7 cellular contexts compared by ENCODE assay signal in genomic region chr18:63422862-63423304, GRCh38. TPM values are rescaled to one million over a fixed set of nuclear protein-coding genes. Genes with fewer than 3 reads are reported as not detected.
DNase-seq lines count a peak whose midpoint lies in the region; ATAC-seq lines count a peak whose summit lies in the region.

No MANE protein-coding gene starts in this region.

- H3K4me3 ChIP-seq in H7 (ENCODE audit: insufficient read depth, low read depth, low read length) = peak overlapping the region; percentile 78
- H3K4me3 ChIP-seq in duodenal mucosa (ENCODE audit: low read depth in 1 of 2, low read length in 2 of 2) = peak overlapping the region; percentile 84 to 99
- peak overlapping the region; percentile 94 to 97 for H3K4me3 ChIP-seq in muscle layer of duodenum (ENCODE audit: low read depth in 1 of 2, low read length in 2 of 2)

- H3K27ac ChIP-seq in duodenal mucosa (ENCODE audit: low read depth, low read length) (peak overlapping the region; percentile 87), muscle layer of duodenum (ENCODE audit: low read length) (peak overlapping the region; percentile 97)

- peaks cover 11 to 12% of the 10 kb centered on the region in 2 donors for H3K4me1 ChIP-seq in duodenal mucosa (ENCODE audit: control insufficient read depth in 1 of 2, insufficient read depth in 2 of 2, low read length in 2 of 2)
- H3K4me1 ChIP-seq in muscle layer of duodenum (ENCODE audit: control insufficient read depth in 1 of 2, insufficient read depth in 2 of 2, low read length in 2 of 2) = peaks cover 13 to 18% of the 10 kb centered on the region in 2 donors

- in situ Hi-C loops in G401 (cut with HindIII; ENCODE audit: low sequenced_read_pairs) = no loop called here

- no peaks in the 10 kb centered on the region for H3K36me3 ChIP-seq in H7 (replicated peaks; ENCODE audit: control insufficient read depth, insufficient read depth, low read length)
- H3K36me3 ChIP-seq in duodenal mucosa (ENCODE audit: control insufficient read depth in 1 of 2, insufficient read depth in 2 of 2, low read length in 2 of 2) = peaks cover 3 to 15% of the 10 kb centered on the region in 2 donors
- peaks cover 4 to 5% of the 10 kb centered on the region in 2 donors for H3K36me3 ChIP-seq in muscle layer of duodenum (ENCODE audit: control insufficient read depth in 1 of 2, insufficient read depth in 2 of 2, low read length in 2 of 2)

- H3K27me3 ChIP-seq in H7 (ENCODE audit: control insufficient read depth, insufficient read depth, low read length) (no peaks in the 10 kb centered on the region), duodenal mucosa (ENCODE audit: control insufficient read depth in 1 of 2, insufficient read depth in 2 of 2, low read length in 2 of 2) (no peaks in the 10 kb centered on the region), muscle layer of duodenum (ENCODE audit: low read depth, low read length) (no peaks in the 10 kb centered on the region)

- H3K9me3 ChIP-seq in duodenal mucosa (ENCODE audit: control insufficient read depth in 1 of 2, low read length in 2 of 2) (no peaks in the 10 kb centered on the region), muscle layer of duodenum (ENCODE audit: control insufficient read depth in 1 of 2, low read length in 2 of 2) (no peaks in the 10 kb centered on the region)

- H3K9ac ChIP-seq in duodenal mucosa (ENCODE audit: low read depth in 1 of 2, low read length in 2 of 2) = peak overlapping the region; percentile 78 to 91

- DNase-seq in H7 = no peak
- DNase-seq in MV-4-11 (lab: John Stamatoyannopoulos, UW) = peak; percentile 45
- DNase-seq in NCI-H1694 treated with DMSO at 0.1 percent for 48 hours (lab: John Stamatoyannopoulos, UW) = no peak
- DNase-seq in G401 (ENCODE audit: low spot score) = no peak

- peak; percentile 11 for ATAC-seq in GM18519 (IDR thresholded peaks at IDR 0.05; ENCODE audit: low FRiP score, unreplicated experiment)

RNA-seq across cellular contexts. Expression of gene VPS4B, which starts 0.6 kb away (rescaled TPM):
- total RNA-seq in H7 (2014; rRNA removed; shearing (Covaris generic)) = 24.5 and 31.6 TPM in 2 replicates
- 24.8 and 37.8 TPM in 2 replicates for total RNA-seq in G401 (2014; rRNA removed; shearing (Covaris generic))

RNA-seq across cellular contexts. Expression of gene SERPINB5, which starts 53.9 kb away (rescaled TPM):
- 0.07 and 0.28 TPM in 2 replicates for total RNA-seq in H7 (2014; rRNA removed; shearing (Covaris generic))
- not detected in 2 replicates for total RNA-seq in G401 (2014; rRNA removed; shearing (Covaris generic))

RNA-seq across cellular contexts. Expression of gene KDSR, which starts 55.9 kb away (rescaled TPM):
- 21.1 and 23.9 TPM in 2 replicates for total RNA-seq in H7 (2014; rRNA removed; shearing (Covaris generic))
- 23.3 and 27.1 TPM in 2 replicates for total RNA-seq in G401 (2014; rRNA removed; shearing (Covaris generic))
